9 cellular contexts compared by ENCODE assay signal in the genomic region with DNA sequence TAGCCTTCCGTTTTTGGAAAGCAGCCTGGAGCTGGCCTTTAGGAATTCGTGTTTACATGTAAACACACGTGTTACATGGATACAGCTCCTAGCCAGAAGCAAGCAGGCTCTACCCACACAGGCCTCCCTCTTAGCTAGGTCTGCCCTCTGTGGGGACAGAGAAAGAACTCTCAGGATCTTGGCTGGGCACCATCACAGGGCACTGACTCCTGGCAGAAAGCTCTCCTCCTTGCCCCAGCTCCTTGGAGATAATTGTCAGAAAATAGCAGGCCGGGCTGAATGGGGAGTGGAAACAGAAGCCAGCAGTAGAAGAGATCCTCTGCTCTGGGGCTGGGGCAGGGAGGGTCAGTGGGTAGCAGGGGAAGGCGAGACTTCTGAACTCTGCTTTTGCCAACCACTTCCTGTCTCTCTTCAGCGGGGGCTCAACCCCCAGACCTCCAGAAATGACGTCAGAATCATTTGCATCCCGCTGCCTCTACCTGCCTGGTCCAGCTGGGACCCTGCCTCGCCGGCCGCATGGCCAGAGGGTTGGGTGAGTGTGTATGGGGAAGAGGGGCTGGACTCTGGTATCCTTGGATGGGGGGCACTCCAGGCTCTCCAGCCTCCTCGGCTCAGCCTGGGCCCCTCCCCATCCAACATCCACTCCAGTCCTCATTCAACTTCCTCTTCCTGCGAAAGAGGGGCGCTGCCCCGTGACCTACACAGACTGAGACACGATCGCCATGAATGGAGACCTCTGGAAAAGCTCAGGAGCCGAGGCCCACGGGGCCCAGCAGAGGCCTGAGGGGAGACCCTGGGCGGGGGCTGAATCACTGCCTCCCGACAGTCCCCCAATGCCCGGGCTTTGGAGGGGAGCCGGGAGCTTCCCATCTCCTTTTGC. TPM values are rescaled to one million over a fixed set of nuclear protein-coding genes. Genes with fewer than 3 reads are reported as not detected.
DNase-seq lines count a peak whose midpoint lies in the region; ATAC-seq and TF ChIP-seq lines count a peak whose summit lies in the region.
"Had no signal": no experiment of that assay in that cellular context is flagged by ENCODE, and none has a peak within 500 bp of the region (broad histone marks: within the 10 kb centered on the region; RNA-seq: fewer than 3 reads in every experiment).

No MANE protein-coding gene starts in this region.

- peak overlapping the region; percentile 64 for H3K4me3 ChIP-seq in CD8-positive, alpha-beta T cell (ENCODE audit: low read depth, low read length)
- H3K4me3 ChIP-seq in ascending aorta (peak overlapping the region; percentile 53 to 80), vagina (peak overlapping the region; percentile 29 to 33)

- no peaks in the 10 kb centered on the region for H3K36me3 ChIP-seq in CD8-positive, alpha-beta T cell (ENCODE audit: insufficient read depth, low read length)
- no peaks in the 10 kb centered on the region for H3K36me3 ChIP-seq in ascending aorta
- H3K36me3 ChIP-seq in vagina: no peaks in the 10 kb centered on the region

- ATAC-seq in CD8-positive, alpha-beta T cell: peak; percentile 39
- ATAC-seq in GM19372 (IDR thresholded peaks at IDR 0.05; ENCODE audit: low read depth, unreplicated experiment): peak; percentile 61
- ATAC-seq in HG03575 (IDR thresholded peaks at IDR 0.05; ENCODE audit: extremely low read depth, insufficient number of reproducible peaks, low FRiP score, unreplicated experiment): peak; percentile 52

- H3K27ac ChIP-seq in CD8-positive, alpha-beta T cell (ENCODE audit: low read depth, low read length): peak overlapping the region; percentile 50
- H3K27ac ChIP-seq in ascending aorta: peak overlapping the region; percentile 39 to 66
- H3K27ac ChIP-seq in vagina: no peak overlapping the region

- no peaks in the 10 kb centered on the region for H3K9me3 ChIP-seq in CD8-positive, alpha-beta T cell (ENCODE audit: low read length)
- no peaks in the 10 kb centered on the region for H3K9me3 ChIP-seq in ascending aorta
- no peaks in the 10 kb centered on the region for H3K9me3 ChIP-seq in vagina

- CTCF ChIA-PET in CD8-positive, alpha-beta T cell (lab: Charles Lee): interaction anchor here (1.1 to 6.7 kb wide), 6 partner anchors 21 to 156 kb away, joined by 3 to 31 read pairs (median 5); a partner anchor contains a TSS

- POLR2A ChIA-PET in CD8-positive, alpha-beta T cell (lab: Charles Lee): interaction anchor here (0.8 to 1.5 kb wide), 4 partner anchors 13 to 139 kb away, joined by 3 to 4 read pairs (median 4); no protein-coding TSS in a partner anchor

- H3K36me3 Mint-ChIP-seq in CD8-positive, alpha-beta T cell: no peaks in the 10 kb centered on the region

- DNase-seq in CD8-positive, alpha-beta T cell: peak in 2 of 7 experiments; percentile 25 to 31
- DNase-seq in ascending aorta (ENCODE audit: low spot score in 2 of 2) (no peak), medulla oblongata (ENCODE audit: extremely low spot score) (peak; percentile 83), vagina (ENCODE audit: extremely low spot score in 2 of 2) (no peak), ureter (ENCODE audit: low spot score) (no peak)
- no peak for DNase-seq in activated CD4-positive, CD25-positive, alpha-beta regulatory T cell (lab: John Stamatoyannopoulos, UW)

- no peaks in the 10 kb centered on the region for H3K9me3 Mint-ChIP-seq in CD8-positive, alpha-beta T cell

- no peak for TF ChIP-seq POLR2A in vagina (IDR thresholded peaks at IDR 0.05)

- H3K4me3 Mint-ChIP-seq in CD8-positive, alpha-beta T cell: peak overlapping the region; percentile 82

- peaks cover 33% of the 10 kb centered on the region for H3K4me1 ChIP-seq in CD8-positive, alpha-beta T cell (ENCODE audit: insufficient read depth, low read length)
- H3K4me1 ChIP-seq in ascending aorta (peaks cover 0 to 10% of the 10 kb centered on the region in 2 donors), vagina (peaks cover 34% of the 10 kb centered on the region)

- H3K27ac Mint-ChIP-seq in CD8-positive, alpha-beta T cell: peak overlapping the region; percentile 47

- peaks cover 63% of the 10 kb centered on the region for H3K27me3 Mint-ChIP-seq in CD8-positive, alpha-beta T cell (ENCODE audit: low read depth)

- intact Hi-C loops in CD8-positive, alpha-beta T cell (cut with DNase I, micrococcal nuclease): no loop called here
- intact Hi-C loops in ascending aorta (cut with DNase I): no loop called here
- intact Hi-C loops in vagina (cut with DNase I): no loop called here

- peaks cover 48% of the 10 kb centered on the region for H3K27me3 ChIP-seq in CD8-positive, alpha-beta T cell (ENCODE audit: insufficient read depth, low read length)
- H3K27me3 ChIP-seq in ascending aorta (no peaks in the 10 kb centered on the region), vagina (peaks cover 36% of the 10 kb centered on the region)

- peaks cover 37% of the 10 kb centered on the region for H3K4me1 Mint-ChIP-seq in CD8-positive, alpha-beta T cell (ENCODE audit: low read depth)

- TF ChIP-seq CTCF in CD8-positive, alpha-beta T cell (IDR thresholded peaks at IDR 0.05): no peak
- no peak for TF ChIP-seq CTCF in ascending aorta (IDR thresholded peaks at IDR 0.05)
- TF ChIP-seq CTCF in vagina (IDR thresholded peaks at IDR 0.05): no peak

RNA-seq across cellular contexts. Expression of a gene that starts 0.7 kb away (rescaled TPM):
- under 1 TPM; 0.54 to 0.58 TPM for total RNA-seq in CD8-positive, alpha-beta T cell
- total RNA-seq in ascending aorta (0.32 TPM), vagina (1.2 TPM), ureter (3.5 TPM)
- total RNA-seq: pulmonary artery endothelial cell had no signal

RNA-seq across cellular contexts. Expression of a gene that starts 20.1 kb away (rescaled TPM):
- total RNA-seq in CD8-positive, alpha-beta T cell: not detected
- not detected for total RNA-seq in ascending aorta
- not detected for total RNA-seq in vagina
- 1.7 TPM for total RNA-seq in ureter
- total RNA-seq: pulmonary artery endothelial cell had no signal

RNA-seq across cellular contexts. Expression of a gene that starts 24.7 kb away (rescaled TPM):
- not detected for total RNA-seq in CD8-positive, alpha-beta T cell
- total RNA-seq in ascending aorta (7.6 TPM), vagina (not detected), ureter (2.3 TPM)
- total RNA-seq: pulmonary artery endothelial cell had no signal

RNA-seq across cellular contexts. Expression of a gene that starts 44.2 kb away (rescaled TPM):
- total RNA-seq in CD8-positive, alpha-beta T cell: not detected
- total RNA-seq in ascending aorta: 8.9 TPM
- not detected for total RNA-seq in vagina
- total RNA-seq in ureter: 1.5 TPM
- total RNA-seq: pulmonary artery endothelial cell had no signal

RNA-seq across cellular contexts. Expression of a gene that starts 53.0 kb away (rescaled TPM):
- total RNA-seq in CD8-positive, alpha-beta T cell: not detected
- total RNA-seq in ascending aorta: 1.2 TPM
- total RNA-seq in vagina: not detected
- total RNA-seq in ureter: 1.7 TPM
- total RNA-seq: pulmonary artery endothelial cell had no signal
